Comparison of ENCODE assay signal across 8 cellular contexts in the genomic region with DNA sequence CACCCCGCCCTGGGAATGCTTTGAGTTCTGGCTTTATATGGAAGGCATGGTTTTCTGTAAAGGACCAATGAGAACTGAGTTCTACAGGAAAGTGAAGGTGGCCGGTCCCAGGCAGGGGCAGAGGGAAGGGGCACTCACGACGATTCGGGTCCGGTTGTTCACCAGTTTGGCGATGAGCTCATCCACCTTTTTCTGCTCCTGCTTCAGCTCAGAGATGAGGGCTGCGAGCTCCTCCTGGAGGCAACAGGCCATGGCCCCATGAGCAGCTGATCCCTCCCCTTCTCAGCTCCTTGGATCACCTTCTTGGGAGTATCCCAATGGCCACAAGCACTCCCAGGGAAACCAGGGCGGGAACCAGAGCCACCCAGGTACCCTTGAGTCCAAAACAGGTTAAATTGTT. TPM values are rescaled to one million over a fixed set of nuclear protein-coding genes. Genes with fewer than 3 reads are reported as not detected.
"Had no signal": no experiment of that assay in that cellular context is flagged by ENCODE, and none has a peak within 500 bp of the region (broad histone marks: within the 10 kb centered on the region; RNA-seq: fewer than 3 reads in every experiment).

No MANE protein-coding gene starts in this region.

RNA-seq across cellular contexts. Expression of a gene that starts 7.9 kb away (rescaled TPM):
- total RNA-seq: activated CD4-positive, alpha-beta memory T cell treated with anti-CD3 and anti-CD28 coated beads, Interleukin-2, amount 10 ng/mL, durations not matched to agents 7 days and 5 days; activated CD4-positive, alpha-beta T cell treated with anti-CD3 and anti-CD28 coated beads for 36 hours; activated CD8-positive, alpha-beta memory T cell treated with anti-CD3 and anti-CD28 coated beads for 36 hours; activated naive CD4-positive, alpha-beta T cell treated with anti-CD3 and anti-CD28 coated beads for 36 hours; activated T-helper 17 cell treated with anti-CD3 and anti-CD28 coated beads, Interleukin-2, amount 50 U/mL, for 72 hours; RPMI7951; T-cell had no signal

RNA-seq across cellular contexts. Expression of a gene that starts 8.0 kb away (rescaled TPM):
- total RNA-seq: activated CD4-positive, alpha-beta memory T cell treated with anti-CD3 and anti-CD28 coated beads, Interleukin-2, amount 10 ng/mL, durations not matched to agents 7 days and 5 days; activated CD4-positive, alpha-beta T cell treated with anti-CD3 and anti-CD28 coated beads for 36 hours; activated CD8-positive, alpha-beta memory T cell treated with anti-CD3 and anti-CD28 coated beads for 36 hours; activated naive CD4-positive, alpha-beta T cell treated with anti-CD3 and anti-CD28 coated beads for 36 hours; activated T-helper 17 cell treated with anti-CD3 and anti-CD28 coated beads, Interleukin-2, amount 50 U/mL, for 72 hours; OCI-LY7; RPMI7951; T-cell had no signal
